Comparison of ENCODE assay signal across 1 cellular context in the genomic region with DNA sequence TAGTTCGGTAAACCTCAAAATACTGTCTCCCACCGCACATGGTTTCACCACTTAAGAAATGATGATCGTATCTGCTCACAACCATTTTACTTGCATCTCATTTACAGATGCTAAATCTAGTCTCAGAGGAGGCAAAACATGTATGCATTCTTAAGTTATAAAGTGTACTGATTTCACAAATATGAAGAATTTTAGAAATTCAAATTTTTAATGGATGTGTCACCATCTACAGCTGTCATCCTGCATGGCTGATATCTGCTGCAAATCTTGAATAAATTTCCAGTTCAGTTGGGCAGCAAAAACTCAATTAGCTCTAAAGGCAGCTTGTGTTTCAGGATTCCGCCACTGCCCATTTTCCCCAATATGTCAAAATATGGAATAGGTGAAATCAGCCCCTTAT.
TF ChIP-seq lines count a peak whose summit lies in the region.

No MANE protein-coding gene starts in this region.

TF ChIP-seq in WTC11, 78 proteins besides CTCF, POLR2A, EP300 and RAD21 (continued from another document):
- TF ChIP-seq FOXK1 (CRISPR knock-in tag; IDR thresholded peaks at IDR 0.05): no peak
TF ChIP-seq in WTC11: peak in this region for 0.
